12 cellular contexts compared by ENCODE assay signal in the genomic region with DNA sequence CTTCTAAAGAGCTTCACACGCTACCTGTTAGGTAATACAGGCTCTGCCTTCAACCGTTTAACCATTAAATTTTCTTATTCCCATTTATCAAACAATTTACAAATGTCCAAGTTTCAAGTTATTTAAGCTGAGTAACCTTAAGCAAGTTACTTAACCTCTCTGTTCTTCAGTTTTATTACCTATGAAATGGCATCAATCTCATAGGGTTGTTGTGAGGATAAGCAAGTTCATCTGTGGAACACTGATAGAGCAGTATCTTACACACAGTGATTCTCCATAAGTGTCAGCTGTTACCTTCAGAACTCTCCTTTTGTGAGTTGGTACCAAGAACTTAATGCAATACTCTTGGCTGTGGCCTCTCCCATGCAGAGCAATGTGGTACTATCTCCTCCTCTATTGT. TPM values are rescaled to one million over a fixed set of nuclear protein-coding genes. Genes with fewer than 3 reads are reported as not detected.
"Had no signal": no experiment of that assay in that cellular context is flagged by ENCODE, and none has a peak within 500 bp of the region (broad histone marks: within the 10 kb centered on the region; RNA-seq: fewer than 3 reads in every experiment).

No MANE protein-coding gene starts in this region.

- H3K4me3 ChIP-seq: GM23248, GM23338, HAP-1 had no signal

- FAIRE-seq: H1, H54 had no signal

- H2AFZ ChIP-seq: GM23248, GM23338 had no signal

- DNase-seq: GM23248, GOT3, H7, H9, HCEC 1CT, HFFc6 had no signal

- H3K4me2 ChIP-seq: GM23338 had no signal

- H3K27ac ChIP-seq: GM23248 had no signal

- H3K9me3 ChIP-seq: HAP-1 had no signal

- H3K36me3 ChIP-seq: HAP-1 had no signal

- H3K4me1 ChIP-seq: HAP-1 had no signal

- ATAC-seq: HCT116 had no signal

- H3K9ac ChIP-seq: GM23248 had no signal

RNA-seq across cellular contexts. Expression of a gene that starts 40.0 kb away (rescaled TPM):
- total RNA-seq: GM23248, H4, HFFc6 had no signal
- polyA plus RNA-seq: GM23248 had no signal
